16 cellular contexts compared by ENCODE assay signal in the genomic region with DNA sequence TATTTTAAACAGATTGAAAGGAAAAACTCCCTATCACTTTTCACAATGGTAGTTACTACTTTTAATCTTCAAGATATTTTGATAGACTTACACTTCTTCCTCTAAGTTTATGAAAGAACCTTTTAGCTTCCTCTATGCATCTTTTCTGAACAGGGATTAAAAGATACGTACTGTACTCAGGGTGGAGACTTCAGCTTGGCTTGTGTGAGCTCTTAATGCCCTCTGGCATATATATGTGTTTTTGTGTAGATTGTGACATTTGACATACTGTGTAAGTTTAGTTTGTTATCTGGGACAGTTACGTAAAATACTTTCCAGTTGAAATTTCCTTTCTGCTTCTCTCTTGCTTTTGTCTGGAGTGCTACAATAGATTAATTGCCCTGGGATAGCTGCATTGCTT.
"Had no signal": no experiment of that assay in that cellular context is flagged by ENCODE, and none has a peak within 500 bp of the region (broad histone marks: within the 10 kb centered on the region; RNA-seq: fewer than 3 reads in every experiment).

No MANE protein-coding gene starts in this region.

- H3K27ac Mint-ChIP-seq: endodermal cell had no signal

- DNase-seq: effector CD4-positive, alpha-beta T cell; endodermal cell; erythroblast; gastrocnemius medialis; left colon; left ventricle myocardium superior; naive thymus-derived CD8-positive, alpha-beta T cell; ovary; right cardiac atrium; small intestine; stimulated activated CD4-positive, alpha-beta T cell treated with anti-CD3 and anti-CD28 coated beads, Interleukin-12 subunit alpha, Interleukin-12 subunit beta, amount 100 ng/mL, for 4 hours; stimulated activated naive CD4-positive, alpha-beta T cell; stomach; substantia nigra; trophoblast cell had no signal

- H3K27me3 Mint-ChIP-seq: naive thymus-derived CD8-positive, alpha-beta T cell had no signal

- H3K4me3 Mint-ChIP-seq: endodermal cell; naive thymus-derived CD8-positive, alpha-beta T cell; neural crest cell had no signal

- H3K9me3 Mint-ChIP-seq: endodermal cell; naive thymus-derived CD8-positive, alpha-beta T cell; neural crest cell had no signal
